In genomic region chr5:145450286-145450969, GRCh38 we compare ENCODE assay signal across 16 cellular contexts.
DNase-seq lines count a peak whose midpoint lies in the region; ATAC-seq and TF ChIP-seq lines count a peak whose summit lies in the region.
"Had no signal": no experiment of that assay in that cellular context is flagged by ENCODE, and none has a peak within 500 bp of the region (broad histone marks: within the 10 kb centered on the region; RNA-seq: fewer than 3 reads in every experiment).

No MANE protein-coding gene starts in this region.

- no peak overlapping the region for H4K5ac ChIP-seq in IMR-90 (ENCODE audit: low read depth, low read length)

- no peak overlapping the region for H2AFZ ChIP-seq in IMR-90 (replicated peaks; ENCODE audit: low read length, poor library complexity)

- no peaks in the 10 kb centered on the region for H4K20me1 ChIP-seq in IMR-90 (ENCODE audit: insufficient read depth, low read length)

- H3K9ac ChIP-seq in IMR-90 (ENCODE audit: low read depth, low read length): no peak overlapping the region

- H3K4me2 ChIP-seq in IMR-90 (ENCODE audit: low read depth, low read length): no peak overlapping the region

- no peak overlapping the region for H2AK5ac ChIP-seq in IMR-90 (ENCODE audit: low read depth, low read length)

- no peak overlapping the region for H2BK15ac ChIP-seq in IMR-90 (ENCODE audit: low read depth, low read length)

- TF ChIP-seq POLR2A in IMR-90 (IDR thresholded peaks at IDR 0.05; ENCODE audit: low read depth, low read length): no peak

- CTCF ChIA-PET in IMR-90 (lab: Yijun Ruan, JAX): no interaction called here

- DNase-seq in IMR-90 (peak; percentile 21), astrocyte of the hippocampus (ENCODE audit: low read depth, low spot score) (peak; percentile 22), hepatic stellate cell (ENCODE audit: low spot score) (peak; percentile 8), renal cortical epithelial cell (ENCODE audit: low read depth) (peak; percentile 45), NCI-H226 (no peak), DMS53 (lab: John Stamatoyannopoulos, UW) (no peak), G401 (ENCODE audit: low spot score) (no peak)
- DNase-seq in stimulated activated naive CD4-positive, alpha-beta T cell (lab: John Stamatoyannopoulos, UW): no peak
- DNase-seq: C1 segment of cervical spinal cord; CD8-positive, alpha-beta memory T cell; MG63; NCI-H1092 treated with DMSO at 0.1 percent for 48 hours; NCI-H2081 treated with DMSO at 0.1 percent for 48 hours; NCI-H748 treated with DMSO at 0.1 percent for 48 hours; SHP77 had no signal

- peak; percentile 42; the same call in 1 of the 2 replicates for ATAC-seq in IMR-90 (ENCODE audit: low read depth)

- no peak overlapping the region for H4K91ac ChIP-seq in IMR-90 (ENCODE audit: insufficient read depth, low read depth, low read length)

- no peak for TF ChIP-seq RAD21 in IMR-90 (IDR thresholded peaks at IDR 0.05; ENCODE audit: low read length)

- no peak for TF ChIP-seq CTCF in IMR-90 (conservative IDR thresholded peaks at IDR 0.05; ENCODE audit: low read depth, low read length)

- no peaks in the 10 kb centered on the region for H3K27me3 ChIP-seq in IMR-90 (ENCODE audit: control insufficient read depth, insufficient read depth, low read length)
- H3K27me3 ChIP-seq: MG63 had no signal

- H2BK5ac ChIP-seq in IMR-90 (ENCODE audit: low read depth, low read length, poor library complexity, severe bottlenecking): no peak overlapping the region

- no peaks in the 10 kb centered on the region for H3K9me1 ChIP-seq in IMR-90 (ENCODE audit: insufficient read depth, low read length)

- H4K8ac ChIP-seq in IMR-90 (ENCODE audit: low read depth in 2 of 2, low read length in 2 of 2): no peak overlapping the region

- no peaks in the 10 kb centered on the region for H3K4me1 ChIP-seq in IMR-90 (ENCODE audit: control insufficient read depth, insufficient read depth, low read length)

- no peak overlapping the region for H2BK20ac ChIP-seq in IMR-90 (ENCODE audit: low read depth, low read length)

- H3K4ac ChIP-seq in IMR-90 (ENCODE audit: low read depth, low read length): no peak overlapping the region

- no CpG with 5 or more reads among the region's 5 CpGs for WGBS in IMR-90 (ENCODE audit: extremely low coverage in 2 of 2, insufficient read length in 1 of 2), 2 experiments

- no peaks in the 10 kb centered on the region for H3K9me3 ChIP-seq in IMR-90 (ENCODE audit: control insufficient read depth, insufficient read depth, low read length)

- no TSS peak for BruUV-seq in IMR-90 (replicated peaks; lab: Mats Ljungman, UMichigan)

- no peak overlapping the region for H3K23ac ChIP-seq in IMR-90 (ENCODE audit: low read depth, low read length)

- H3K27ac ChIP-seq in IMR-90 (ENCODE audit: insufficient read depth, low read length): no peak overlapping the region
- H3K27ac ChIP-seq: SK-N-MC had no signal

- H3K79me1 ChIP-seq in IMR-90 (ENCODE audit: low read depth in 1 of 2, low read length in 2 of 2): no peaks in the 10 kb centered on the region

- H3K14ac ChIP-seq in IMR-90 (replicated peaks; ENCODE audit: low read depth, low read length): no peak overlapping the region

- POLR2A ChIA-PET in IMR-90 (lab: Charles Lee; ENCODE audit: unreplicated experiment): no interaction called here

- in situ Hi-C loops in IMR-90 (cut with MboI; ENCODE audit: low sequenced_read_pairs) (no loop called here), G401 (cut with HindIII; ENCODE audit: low sequenced_read_pairs) (no loop called here)

- intact Hi-C loops in IMR-90 (cut with micrococcal nuclease): no loop called here

- H3K56ac ChIP-seq in IMR-90 (ENCODE audit: extremely low read depth, insufficient read depth, low read length): no peak overlapping the region

- no peak overlapping the region for H2BK120ac ChIP-seq in IMR-90 (ENCODE audit: low read depth, low read length)

- dilution Hi-C loops in IMR-90 (cut with HindIII; ENCODE audit: low sequenced_read_pairs, unreplicated experiment): no loop called here

- H3K36me3 ChIP-seq in IMR-90 (ENCODE audit: control insufficient read depth, insufficient read depth, low read length): no peaks in the 10 kb centered on the region
- H3K36me3 ChIP-seq: MG63 had no signal

- H3K4me3 ChIP-seq in IMR-90 (ENCODE audit: insufficient read depth, low read depth, low read length): no peak overlapping the region
- H3K4me3 ChIP-seq: MG63, SK-N-MC had no signal

- H2AK9ac ChIP-seq in IMR-90 (replicated peaks; ENCODE audit: low read depth, low read length, poor library complexity): no peak overlapping the region

- no peak overlapping the region for H3K18ac ChIP-seq in IMR-90 (ENCODE audit: low read depth, low read length)

TF ChIP-seq in IMR-90, 13 proteins besides CTCF, POLR2A, EP300 and RAD21:
- TF ChIP-seq NFE2L2 (IDR thresholded peaks at IDR 0.05; ENCODE audit: low read depth, low read length) (no peak), SMC3 (IDR thresholded peaks at IDR 0.05; ENCODE audit: low read depth, low read length) (no peak), CHD1 (IDR thresholded peaks at IDR 0.05; ENCODE audit: low read depth, low read length) (no peak), MAFK (IDR thresholded peaks at IDR 0.05; ENCODE audit: low read depth, low read length) (no peak), FOS (IDR thresholded peaks at IDR 0.05; ENCODE audit: low read depth, low read length) (no peak), RCOR1 (IDR thresholded peaks at IDR 0.05; ENCODE audit: insufficient replicate concordance, low read length) (no peak), RFX5 (IDR thresholded peaks at IDR 0.05; ENCODE audit: low read depth, low read length) (no peak), ELK1 (IDR thresholded peaks at IDR 0.05; ENCODE audit: borderline replicate concordance, low read depth, low read length) (no peak), USF2 (IDR thresholded peaks at IDR 0.05; ENCODE audit: low read depth, low read length) (no peak), BHLHE40 (IDR thresholded peaks at IDR 0.05; ENCODE audit: low read depth, low read length) (no peak), MXI1 (IDR thresholded peaks at IDR 0.05; ENCODE audit: borderline replicate concordance, low read depth, low read length) (no peak), MAZ (IDR thresholded peaks at IDR 0.05; ENCODE audit: borderline replicate concordance, low read depth, low read length) (no peak), CEBPB (IDR thresholded peaks at IDR 0.05; ENCODE audit: low read depth, low read length) (no peak)
TF ChIP-seq in IMR-90: peak in this region for 0.

Comparison
In these comparisons a context has a peak if more than half of its experiments do, and no peak if none do; other contexts are left out.
1. DNase-seq: peak in IMR-90 (single experiment), astrocyte of the hippocampus (single experiment), hepatic stellate cell (single experiment) and renal cortical epithelial cell (single experiment); none in stimulated activated naive CD4-positive, alpha-beta T cell (0 of 6), NCI-H226 (single experiment), DMS53 (single experiment) and G401 (single experiment).